Comparison of ENCODE assay signal across 33 cellular contexts in genomic region chr14:26735811-26736210, GRCh38.
"Had no signal": no experiment of that assay in that cellular context is flagged by ENCODE, and none has a peak within 500 bp of the region (broad histone marks: within the 10 kb centered on the region; RNA-seq: fewer than 3 reads in every experiment).

No MANE protein-coding gene starts in this region.

- H3K27ac ChIP-seq: adrenal gland, ascending aorta, body of pancreas, brain microvascular endothelial cell, breast epithelium, cardiac muscle cell had no signal

- H3K4me3 ChIP-seq: adrenal gland, ascending aorta, body of pancreas, breast epithelium, cardiac muscle cell had no signal

- H3K36me3 ChIP-seq: adrenal gland, ascending aorta, brain microvascular endothelial cell, breast epithelium, cardiac muscle cell had no signal

- DNase-seq: activated effector memory CD4-positive, alpha-beta T cell treated with anti-CD3 and anti-CD28 coated beads, Interleukin-2, amount 50 U/mL, for 16 hours; activated effector memory CD4-positive, alpha-beta T cell treated with Interleukin-2 at 50 U/mL for 16 hours; activated gamma-delta T cell; activated gamma-delta T cell treated with Interleukin-2 at 50 U/mL for 16 hours; activated naive CD4-positive, alpha-beta T cell; activated naive CD4-positive, alpha-beta T cell treated with anti-CD3 and anti-CD28 coated beads for 36 hours; activated naive CD4-positive, alpha-beta T cell treated with anti-CD3 and anti-CD28 coated beads, Interleukin-2, amount 10 ng/mL, durations not matched to agents 7 days and 5 days; activated naive CD4-positive, alpha-beta T cell treated with anti-CD3 and anti-CD28 coated beads, Interleukin-2, amount 50 U/mL, for 16 hours; activated naive CD4-positive, alpha-beta T cell treated with Interleukin-2 at 50 U/mL for 16 hours; activated naive CD8-positive, alpha-beta T cell treated with anti-CD3 and anti-CD28 coated beads for 36 hours; activated naive CD8-positive, alpha-beta T cell treated with anti-CD3 and anti-CD28 coated beads, Interleukin-2, amount 10 ng/mL, durations not matched to agents 7 days and 5 days; activated naive CD8-positive, alpha-beta T cell treated with anti-CD3 and anti-CD28 coated beads, Interleukin-2, amount 50 U/mL, for 24 hours; activated T-cell treated with anti-CD3 and anti-CD28 coated beads, Interleukin-2, amount 50 U/mL, for 1 hour; activated T-cell treated with anti-CD3 and anti-CD28 coated beads, Interleukin-2, amount 50 U/mL, for 24 hours; activated T-cell treated with anti-CD3 and anti-CD28 coated beads, Interleukin-2, amount 50 U/mL, for 4 hours; activated T-cell treated with anti-CD3 and anti-CD28 coated beads, Interleukin-2, amount 50 U/mL, for 48 hours; activated T-cell treated with anti-CD3 and anti-CD28 coated beads, Interleukin-2, amount 50 U/mL, for 72 hours; adrenal gland; amniotic stem cell; amygdala; anterior cingulate cortex; aorta; body of pancreas; brain microvascular endothelial cell; caudate nucleus; central memory CD4-positive, alpha-beta T cell; cerebellar nuclear complex had no signal

- ATAC-seq: activated naive CD4-positive, alpha-beta T cell treated with anti-CD3 and anti-CD28 coated beads, Interleukin-2, amount 50 U/mL, for 72 hours; activated naive CD8-positive, alpha-beta T cell treated with anti-CD3 and anti-CD28 coated beads, Interleukin-2, amount 50 U/mL, for 24 hours; activated T-cell treated with anti-CD3 and anti-CD28 coated beads, Interleukin-2, amount 50 U/mL, for 4 hours; activated T-cell treated with anti-CD3 and anti-CD28 coated beads, Interleukin-2, amount 50 U/mL, for 72 hours; activated T-helper 17 cell treated with anti-CD3 and anti-CD28 coated beads, Interleukin-2, amount 50 U/mL, for 72 hours; body of pancreas had no signal

- FAIRE-seq: astrocyte had no signal

- H3K27me3 ChIP-seq: adrenal gland, ascending aorta, body of pancreas, brain microvascular endothelial cell, breast epithelium, cardiac muscle cell had no signal

- H3K4me1 ChIP-seq: adrenal gland, ascending aorta, body of pancreas, breast epithelium had no signal
